ENCODE assay signal across 10 cellular contexts in genomic region chr1:214018605-214019268, GRCh38. TPM values are rescaled to one million over a fixed set of nuclear protein-coding genes. Genes with fewer than 3 reads are reported as not detected.
DNase-seq lines count a peak whose midpoint lies in the region; ATAC-seq lines count a peak whose summit lies in the region.
"Had no signal": no experiment of that assay in that cellular context is flagged by ENCODE, and none has a peak within 500 bp of the region (broad histone marks: within the 10 kb centered on the region; RNA-seq: fewer than 3 reads in every experiment).

No MANE protein-coding gene starts in this region.

- CTCF ChIA-PET in activated CD4-positive, alpha-beta memory T cell treated with anti-CD3 and anti-CD28 coated beads for 36 hours (lab: Charles Lee) = no interaction called here
- CTCF ChIA-PET in activated CD4-positive, alpha-beta memory T cell treated with anti-CD3 and anti-CD28 coated beads, Interleukin-2, amount 10 ng/mL, durations not matched to agents 7 days and 5 days (lab: Charles Lee) = no interaction called here

- no peaks in the 10 kb centered on the region for H3K9me3 Mint-ChIP-seq in activated CD4-positive, alpha-beta memory T cell treated with anti-CD3 and anti-CD28 coated beads for 36 hours
- no peaks in the 10 kb centered on the region for H3K9me3 Mint-ChIP-seq in activated CD4-positive, alpha-beta memory T cell treated with anti-CD3 and anti-CD28 coated beads, Interleukin-2, amount 10 ng/mL, durations not matched to agents 7 days and 5 days

- H3K36me3 Mint-ChIP-seq in activated CD4-positive, alpha-beta memory T cell treated with anti-CD3 and anti-CD28 coated beads for 36 hours = no peaks in the 10 kb centered on the region
- H3K36me3 Mint-ChIP-seq in activated CD4-positive, alpha-beta memory T cell treated with anti-CD3 and anti-CD28 coated beads, Interleukin-2, amount 10 ng/mL, durations not matched to agents 7 days and 5 days (ENCODE audit: low read depth) = no peaks in the 10 kb centered on the region

- intact Hi-C loops in activated CD4-positive, alpha-beta memory T cell treated with anti-CD3 and anti-CD28 coated beads for 36 hours (cut with micrococcal nuclease) = no loop called here

- H3K4me1 Mint-ChIP-seq in activated CD4-positive, alpha-beta memory T cell treated with anti-CD3 and anti-CD28 coated beads for 36 hours (ENCODE audit: low read depth) = no peaks in the 10 kb centered on the region
- no peaks in the 10 kb centered on the region for H3K4me1 Mint-ChIP-seq in activated CD4-positive, alpha-beta memory T cell treated with anti-CD3 and anti-CD28 coated beads, Interleukin-2, amount 10 ng/mL, durations not matched to agents 7 days and 5 days

- no peaks in the 10 kb centered on the region for H3K27me3 Mint-ChIP-seq in activated CD4-positive, alpha-beta memory T cell treated with anti-CD3 and anti-CD28 coated beads for 36 hours
- no peaks in the 10 kb centered on the region for H3K27me3 Mint-ChIP-seq in activated CD4-positive, alpha-beta memory T cell treated with anti-CD3 and anti-CD28 coated beads, Interleukin-2, amount 10 ng/mL, durations not matched to agents 7 days and 5 days

- H3K4me3 Mint-ChIP-seq in activated CD4-positive, alpha-beta memory T cell treated with anti-CD3 and anti-CD28 coated beads for 36 hours = no peak overlapping the region
- H3K4me3 Mint-ChIP-seq in activated CD4-positive, alpha-beta memory T cell treated with anti-CD3 and anti-CD28 coated beads, Interleukin-2, amount 10 ng/mL, durations not matched to agents 7 days and 5 days = no peak overlapping the region

- peak; percentile 10 for DNase-seq in activated CD4-positive, alpha-beta memory T cell treated with anti-CD3 and anti-CD28 coated beads for 36 hours
- no peak for DNase-seq in activated CD4-positive, alpha-beta memory T cell treated with anti-CD3 and anti-CD28 coated beads, Interleukin-2, amount 10 ng/mL, durations not matched to agents 7 days and 5 days
- peak; percentile 93 for DNase-seq in NCI-H69 (lab: John Stamatoyannopoulos, UW)
- DNase-seq in retina = peak; percentile 28
- DNase-seq in hepatic stellate cell (ENCODE audit: low spot score) = no peak
- no peak for DNase-seq in epidermal melanocyte (ENCODE audit: insufficient read length, low spot score)
- DNase-seq: central memory CD4-positive, alpha-beta T cell; MV-4-11 had no signal

- no peak overlapping the region for H3K27ac Mint-ChIP-seq in activated CD4-positive, alpha-beta memory T cell treated with anti-CD3 and anti-CD28 coated beads for 36 hours
- no peak overlapping the region for H3K27ac Mint-ChIP-seq in activated CD4-positive, alpha-beta memory T cell treated with anti-CD3 and anti-CD28 coated beads, Interleukin-2, amount 10 ng/mL, durations not matched to agents 7 days and 5 days

- ATAC-seq in HG02973 (IDR thresholded peaks at IDR 0.05; ENCODE audit: unreplicated experiment) (peak; percentile 77), HG03196 (IDR thresholded peaks at IDR 0.05; ENCODE audit: unreplicated experiment) (no peak)

- POLR2A ChIA-PET in activated CD4-positive, alpha-beta memory T cell treated with anti-CD3 and anti-CD28 coated beads for 36 hours (lab: Charles Lee) = no interaction called here
- POLR2A ChIA-PET in activated CD4-positive, alpha-beta memory T cell treated with anti-CD3 and anti-CD28 coated beads, Interleukin-2, amount 10 ng/mL, durations not matched to agents 7 days and 5 days (lab: Charles Lee) = interaction anchor here (0.9 kb wide), 1 partner anchor 27 kb away, joined by 3 read pairs; no protein-coding TSS in a partner anchor

RNA-seq across cellular contexts. Expression of gene PROX1, which starts 31.0 kb away (rescaled TPM):
- total RNA-seq in activated CD4-positive, alpha-beta memory T cell treated with anti-CD3 and anti-CD28 coated beads for 36 hours = under 1 TPM; 0.02 to 0.17 TPM
- total RNA-seq in activated CD4-positive, alpha-beta memory T cell treated with anti-CD3 and anti-CD28 coated beads, Interleukin-2, amount 10 ng/mL, durations not matched to agents 7 days and 5 days = under 1 TPM in 1 of 2 experiments, not detected in 1; 0.08 TPM

Comparison
In these comparisons a context has a peak if more than half of its experiments do, and no peak if none do; other contexts are left out.
1. DNase-seq: peak in activated CD4-positive, alpha-beta memory T cell treated with anti-CD3 and anti-CD28 coated beads for 36 hours (single experiment), NCI-H69 (single experiment) and retina (single experiment); none in activated CD4-positive, alpha-beta memory T cell treated with anti-CD3 and anti-CD28 coated beads, Interleukin-2, amount 10 ng/mL, durations not matched to agents 7 days and 5 days (single experiment), hepatic stellate cell (single experiment) and epidermal melanocyte (single experiment).